In genomic region chr5:133449181-133449580, GRCh38 we compare ENCODE assay signal across 22 cellular contexts.
"Had no signal": no experiment of that assay in that cellular context is flagged by ENCODE, and none has a peak within 500 bp of the region (broad histone marks: within the 10 kb centered on the region; RNA-seq: fewer than 3 reads in every experiment).

No MANE protein-coding gene starts in this region.

- H3K4me2 ChIP-seq: hepatocyte had no signal

- DNase-seq: colonic mucosa; dermis blood vessel endothelial cell; dorsolateral prefrontal cortex; effector CD4-positive, alpha-beta T cell; effector memory CD4-positive, alpha-beta T cell; foreskin keratinocyte; hypothalamus; immature natural killer cell; islet precursor cell; kidney; kidney glomerular epithelial cell; left colon; left lung; left ventricle myocardium superior; mammary epithelial cell; mesendoderm; midbrain; naive thymus-derived CD4-positive, alpha-beta T cell had no signal

- H3K9me3 ChIP-seq: colonic mucosa, esophagus muscularis mucosa, gastroesophageal sphincter, left lung had no signal

- ATAC-seq: foreskin keratinocyte; gastroesophageal sphincter; left colon; left ventricle myocardium superior; naive thymus-derived CD4-positive, alpha-beta T cell had no signal

- H3K36me3 ChIP-seq: colonic mucosa, esophagus muscularis mucosa, gastroesophageal sphincter, left lung had no signal

- H2AFZ ChIP-seq: hepatocyte had no signal

- H3K4me1 ChIP-seq: colonic mucosa, foreskin keratinocyte, left lung had no signal

- H3K27ac ChIP-seq: colonic mucosa, esophagus muscularis mucosa, foreskin keratinocyte, gastroesophageal sphincter, hepatocyte, left lung had no signal

- H3K27me3 ChIP-seq: colonic mucosa, dorsolateral prefrontal cortex, gastroesophageal sphincter, hepatocyte, left lung had no signal

- H3K4me3 ChIP-seq: colonic mucosa, dorsolateral prefrontal cortex, esophagus muscularis mucosa, gastroesophageal sphincter, hepatocyte, left lung, lung had no signal
